2 cellular contexts compared by ENCODE assay signal in the genomic region with DNA sequence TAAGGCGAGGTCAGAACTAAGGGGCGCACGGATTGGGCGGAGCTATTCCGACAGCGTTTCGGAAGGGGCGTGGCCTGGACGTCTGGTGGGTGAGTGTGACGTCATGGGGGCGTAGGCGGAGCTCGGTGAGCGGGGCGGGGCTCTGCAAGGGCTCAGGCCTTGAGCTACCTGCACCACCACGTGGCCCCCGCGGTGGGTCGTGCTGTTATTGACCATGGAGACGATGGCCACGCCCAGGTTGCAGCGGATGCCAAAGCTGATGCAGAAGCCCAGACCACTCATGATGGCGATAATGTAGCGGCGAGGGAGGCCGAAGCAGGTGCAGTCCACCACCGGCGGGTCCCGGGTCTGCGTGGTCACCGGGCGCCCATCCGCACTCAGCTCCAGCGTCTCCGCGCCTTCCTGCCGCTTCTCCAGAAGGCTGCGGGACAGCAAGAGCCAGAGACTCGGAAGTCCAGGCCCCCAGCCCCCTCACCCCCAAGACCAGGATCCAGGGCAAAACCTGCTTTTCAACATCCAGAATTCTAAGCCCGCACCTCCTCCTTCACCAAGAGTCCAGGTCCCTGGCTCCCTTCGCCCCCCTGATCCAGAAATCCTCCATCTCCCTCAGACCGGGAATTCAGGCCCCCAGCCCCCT.
TF ChIP-seq lines count a peak whose summit lies in the region.

No MANE protein-coding gene starts in this region.

TF ChIP-seq in A549, 52 proteins besides CTCF, POLR2A, EP300 and RAD21:
- TF ChIP-seq POLR2AphosphoS2 (conservative IDR thresholded peaks at IDR 0.05; ENCODE audit: low read length) (no peak), RNF2 (IDR thresholded peaks at IDR 0.05; ENCODE audit: borderline replicate concordance, low read depth) (no peak), NPAS2 (CRISPR knock-in tag; IDR thresholded peaks at IDR 0.05; ENCODE audit: borderline replicate concordance) (no peak), ZC3H11A (IDR thresholded peaks at IDR 0.05) (no peak), RCOR1 (IDR thresholded peaks at IDR 0.05; ENCODE audit: low read depth, low read length) (no peak)
- TF ChIP-seq, protein P1, sequence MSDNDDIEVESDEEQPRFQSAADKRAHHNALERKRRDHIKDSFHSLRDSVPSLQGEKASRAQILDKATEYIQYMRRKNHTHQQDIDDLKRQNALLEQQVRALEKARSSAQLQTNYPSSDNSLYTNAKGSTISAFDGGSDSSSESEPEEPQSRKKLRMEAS (IDR thresholded peaks at IDR 0.05): peak; percentile 48; the same call in 1 of the 2 replicates
TF ChIP-seq in A549: peak in this region for 1.

TF ChIP-seq in IMR-90, 13 proteins besides CTCF, POLR2A, EP300 and RAD21:
- TF ChIP-seq FOS (IDR thresholded peaks at IDR 0.05; ENCODE audit: low read depth, low read length): no peak
- TF ChIP-seq, protein P2, sequence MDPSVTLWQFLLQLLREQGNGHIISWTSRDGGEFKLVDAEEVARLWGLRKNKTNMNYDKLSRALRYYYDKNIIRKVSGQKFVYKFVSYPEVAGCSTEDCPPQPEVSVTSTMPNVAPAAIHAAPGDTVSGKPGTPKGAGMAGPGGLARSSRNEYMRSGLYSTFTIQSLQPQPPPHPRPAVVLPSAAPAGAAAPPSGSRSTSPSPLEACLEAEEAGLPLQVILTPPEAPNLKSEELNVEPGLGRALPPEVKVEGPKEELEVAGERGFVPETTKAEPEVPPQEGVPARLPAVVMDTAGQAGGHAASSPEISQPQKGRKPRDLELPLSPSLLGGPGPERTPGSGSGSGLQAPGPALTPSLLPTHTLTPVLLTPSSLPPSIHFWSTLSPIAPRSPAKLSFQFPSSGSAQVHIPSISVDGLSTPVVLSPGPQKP (IDR thresholded peaks at IDR 0.05; ENCODE audit: borderline replicate concordance, low read depth, low read length): no peak
- no peak for TF ChIP-seq SMC3 (IDR thresholded peaks at IDR 0.05; ENCODE audit: low read depth, low read length)
- TF ChIP-seq RFX5 (IDR thresholded peaks at IDR 0.05; ENCODE audit: low read depth, low read length): no peak
- TF ChIP-seq BHLHE40 (IDR thresholded peaks at IDR 0.05; ENCODE audit: low read depth, low read length): no peak
- no peak for TF ChIP-seq MAZ (IDR thresholded peaks at IDR 0.05; ENCODE audit: borderline replicate concordance, low read depth, low read length)
- TF ChIP-seq CEBPB (IDR thresholded peaks at IDR 0.05; ENCODE audit: low read depth, low read length): no peak
- no peak for TF ChIP-seq NFE2L2 (IDR thresholded peaks at IDR 0.05; ENCODE audit: low read depth, low read length)
- no peak for TF ChIP-seq MXI1 (IDR thresholded peaks at IDR 0.05; ENCODE audit: borderline replicate concordance, low read depth, low read length)
- no peak for TF ChIP-seq MAFK (IDR thresholded peaks at IDR 0.05; ENCODE audit: low read depth, low read length)
- TF ChIP-seq, protein P3, sequence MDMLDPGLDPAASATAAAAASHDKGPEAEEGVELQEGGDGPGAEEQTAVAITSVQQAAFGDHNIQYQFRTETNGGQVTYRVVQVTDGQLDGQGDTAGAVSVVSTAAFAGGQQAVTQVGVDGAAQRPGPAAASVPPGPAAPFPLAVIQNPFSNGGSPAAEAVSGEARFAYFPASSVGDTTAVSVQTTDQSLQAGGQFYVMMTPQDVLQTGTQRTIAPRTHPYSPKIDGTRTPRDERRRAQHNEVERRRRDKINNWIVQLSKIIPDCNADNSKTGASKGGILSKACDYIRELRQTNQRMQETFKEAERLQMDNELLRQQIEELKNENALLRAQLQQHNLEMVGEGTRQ (IDR thresholded peaks at IDR 0.05; ENCODE audit: low read depth, low read length): no peak
- no peak for TF ChIP-seq RCOR1 (IDR thresholded peaks at IDR 0.05; ENCODE audit: insufficient replicate concordance, low read length)
